10 cellular contexts compared by ENCODE assay signal in the genomic region with DNA sequence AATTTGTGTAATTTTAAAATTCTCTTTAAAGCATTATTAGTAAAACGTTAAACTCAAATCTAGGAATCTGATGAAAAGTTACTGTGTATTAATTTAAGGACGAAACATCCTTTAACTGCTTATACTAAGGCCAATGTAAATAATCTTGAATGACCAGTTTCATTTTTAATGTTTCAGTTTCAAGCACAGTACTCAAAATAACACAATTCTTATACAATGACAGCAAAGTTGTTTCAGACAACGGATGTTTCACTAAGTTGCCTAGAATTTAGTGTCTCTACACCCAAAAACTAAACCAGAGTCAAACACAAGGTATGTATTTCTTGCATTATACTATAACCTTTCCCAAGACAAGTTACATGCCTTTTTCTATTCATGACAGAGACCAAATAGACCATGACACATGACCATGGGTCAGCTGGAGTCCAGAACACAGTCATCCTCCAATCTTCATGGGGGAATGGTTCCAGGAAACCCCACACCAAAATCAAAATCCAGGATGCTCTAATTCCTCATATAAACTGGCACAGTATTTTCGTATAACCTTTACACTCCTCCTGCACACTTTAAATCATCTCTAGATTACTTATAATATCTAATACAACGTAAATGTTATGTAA. TPM values are rescaled to one million over a fixed set of nuclear protein-coding genes. Genes with fewer than 3 reads are reported as not detected.
A peak's percentile ranks its signal among the peaks of the same experiment; 100 is the strongest.
DNase-seq lines count a peak whose midpoint lies in the region; ATAC-seq, FAIRE-seq and TF ChIP-seq lines count a peak whose summit lies in the region.
"Had no signal": no experiment of that assay in that cellular context is flagged by ENCODE, and none has a peak within 500 bp of the region (broad histone marks: within the 10 kb centered on the region; RNA-seq: fewer than 3 reads in every experiment).

No MANE protein-coding gene starts in this region.

- H3K4me1 ChIP-seq in K562 (replicated peaks in 1 of 2; ENCODE audit: control insufficient read depth in 2 of 2, insufficient read depth in 2 of 2, low read length in 2 of 2) (no peaks in the 10 kb centered on the region), SJCRH30 (no peaks in the 10 kb centered on the region)

- in situ Hi-C loops in K562 (cut with MboI): no loop called here

- POLR2A ChIA-PET in K562 (lab: Yijun Ruan, JAX): interaction anchor here (1.2 to 1.8 kb wide), 2 partner anchors 8 kb away, joined by 3 to 5 read pairs; a partner anchor contains a TSS

- no peaks in the 10 kb centered on the region for H3K9me3 ChIP-seq in K562 (replicated peaks; ENCODE audit: control insufficient read depth, insufficient read depth, low read depth, low read length)
- no peaks in the 10 kb centered on the region; the same call in 1 of the 2 replicates for H3K9me3 ChIP-seq in SJCRH30 (replicated peaks)
- H3K9me3 ChIP-seq: heart right ventricle had no signal

- H3K79me2 ChIP-seq in K562 (ENCODE audit: control insufficient read depth, insufficient read depth, low read length): peaks cover 95% of the 10 kb centered on the region

- no peaks in the 10 kb centered on the region for H3K27me3 Mint-ChIP-seq in T-helper 2 cell treated with Interferon-gamma antibody and Interleukin-4, amounts not matched to agents 5 μg/mL and 100 μg/mL, for 36 hours (ENCODE audit: low read depth)
- H3K27me3 Mint-ChIP-seq: activated naive CD4-positive, alpha-beta T cell treated with anti-CD3 and anti-CD28 coated beads, Interleukin-2, amount 50 U/mL, for 24 hours had no signal

- no peak overlapping the region for H3K4me3 ChIP-seq in K562
- H3K4me3 ChIP-seq in SJCRH30: no peak overlapping the region
- H3K4me3 ChIP-seq: heart right ventricle had no signal

- no peak overlapping the region for H3K9ac ChIP-seq in K562 (ENCODE audit: insufficient read depth in 1 of 2, low read depth in 2 of 2, low read length in 2 of 2)

- H3K4me3 Mint-ChIP-seq in T-helper 2 cell treated with Interferon-gamma antibody and Interleukin-4, amounts not matched to agents 5 μg/mL and 100 μg/mL, for 36 hours: no peak overlapping the region
- H3K4me3 Mint-ChIP-seq: activated naive CD4-positive, alpha-beta T cell treated with anti-CD3 and anti-CD28 coated beads, Interleukin-2, amount 50 U/mL, for 24 hours had no signal

- H3K9me3 Mint-ChIP-seq in T-helper 2 cell treated with Interferon-gamma antibody and Interleukin-4, amounts not matched to agents 5 μg/mL and 100 μg/mL, for 36 hours: no peaks in the 10 kb centered on the region
- H3K9me3 Mint-ChIP-seq: activated naive CD4-positive, alpha-beta T cell treated with anti-CD3 and anti-CD28 coated beads, Interleukin-2, amount 50 U/mL, for 24 hours had no signal

- H3K9me1 ChIP-seq in K562 (ENCODE audit: control insufficient read depth, insufficient read depth, low read length): no peaks in the 10 kb centered on the region

- intact Hi-C loops in K562 (cut with micrococcal nuclease): no loop called here

- TF ChIP-seq CTCF in K562 (IDR thresholded peaks at IDR 0.05 in 2 of 3, conservative IDR thresholded peaks at IDR 0.05 in 1 of 3; ENCODE audit: insufficient read depth in 2 of 3, low read depth in 1 of 3, low read length in 3 of 3): no peak

- 0 out of 2 replicates have a peak, but pooled peaks have one; percentile 32 for TF ChIP-seq POLR2A in K562 (conservative IDR thresholded peaks at IDR 0.05)

- peaks cover 35% of the 10 kb centered on the region for H3K4me1 Mint-ChIP-seq in T-helper 2 cell treated with Interferon-gamma antibody and Interleukin-4, amounts not matched to agents 5 μg/mL and 100 μg/mL, for 36 hours (ENCODE audit: low read depth)

- DNase-seq in EH (ENCODE audit: low read depth) (peak; percentile 15), K562 (ENCODE audit: extremely low read depth in 1 of 4, low spot score in 3 of 4) (peak in 1 of 4 experiments; percentile 16), retina (no peak), SJCRH30 (no peak), NCI-H345 treated with DMSO at 0.1 percent for 48 hours (lab: John Stamatoyannopoulos, UW; ENCODE audit: unreplicated experiment) (no peak)
- no peak for DNase-seq in T-helper 2 cell treated with Interferon-gamma antibody and Interleukin-4, amounts not matched to agents 5 μg/mL and 100 μg/mL, for 36 hours (ENCODE audit: low spot score)
- DNase-seq: heart right ventricle had no signal

- WGBS in K562 (ENCODE audit: insufficient coverage, low coverage, missing lambda C conversion rate): 91% methylated on average over 5 of the region's 5 CpGs

- no peak for FAIRE-seq in K562 (lab: Jason Lieb, UNC)

- peaks cover 53% of the 10 kb centered on the region for H3K36me3 ChIP-seq in K562 (ENCODE audit: control insufficient read depth, insufficient read depth, low read length)
- peaks cover 58% of the 10 kb centered on the region for H3K36me3 ChIP-seq in SJCRH30

- no peaks in the 10 kb centered on the region for H4K20me1 ChIP-seq in K562 (replicated peaks; ENCODE audit: control insufficient read depth, insufficient read depth, low read length)

- peaks cover 20% of the 10 kb centered on the region for H3K36me3 Mint-ChIP-seq in T-helper 2 cell treated with Interferon-gamma antibody and Interleukin-4, amounts not matched to agents 5 μg/mL and 100 μg/mL, for 36 hours (ENCODE audit: low read depth)

- H3K27ac ChIP-seq in K562 (ENCODE audit: extremely low read depth, low read depth, low read length) (no peak overlapping the region), SJCRH30 (no peak overlapping the region)
- H3K27ac ChIP-seq: heart right ventricle had no signal

- H3K27ac Mint-ChIP-seq in T-helper 2 cell treated with Interferon-gamma antibody and Interleukin-4, amounts not matched to agents 5 μg/mL and 100 μg/mL, for 36 hours: no peak overlapping the region
- H3K27ac Mint-ChIP-seq: activated naive CD4-positive, alpha-beta T cell treated with anti-CD3 and anti-CD28 coated beads, Interleukin-2, amount 50 U/mL, for 24 hours had no signal

- TF ChIP-seq EP300 in K562 (IDR thresholded peaks at IDR 0.05; ENCODE audit: low read length): no peak

- CTCF ChIA-PET in K562 (lab: Yijun Ruan, JAX; ENCODE audit: low intra/inter-chr PET ratio): no interaction called here

- ATAC-seq in GM19397 (IDR thresholded peaks at IDR 0.05; ENCODE audit: unreplicated experiment): peak; percentile 82
- peak; percentile 67 for ATAC-seq in HG03045 (IDR thresholded peaks at IDR 0.05; ENCODE audit: unreplicated experiment)
- peak; percentile 29 for ATAC-seq in K562
- ATAC-seq: heart right ventricle had no signal

- no peak for TF ChIP-seq RAD21 in K562 (CRISPR knock-in tag; conservative IDR thresholded peaks at IDR 0.05 in 1 of 2, IDR thresholded peaks at IDR 0.05 in 1 of 2)

- no peak overlapping the region for H2AFZ ChIP-seq in K562 (ENCODE audit: low read depth, low read length)

- H3K27me3 ChIP-seq in K562 (ENCODE audit: control insufficient read depth in 2 of 2, insufficient read depth in 2 of 2, low read length in 2 of 2) (no peaks in the 10 kb centered on the region), SJCRH30 (no peaks in the 10 kb centered on the region)
- H3K27me3 ChIP-seq: heart right ventricle had no signal

- BruUV-seq in K562 (replicated peaks; lab: Mats Ljungman, UMichigan): no TSS peak

- no peak overlapping the region for H3K4me2 ChIP-seq in K562 (ENCODE audit: insufficient read depth, low read length)

TF ChIP-seq in K562, 482 proteins besides CTCF, POLR2A, EP300 and RAD21:
- TF ChIP-seq CHD4 (IDR thresholded peaks at IDR 0.05; ENCODE audit: insufficient read depth, insufficient replicate concordance, low read depth, low read length, poor library complexity, severe bottlenecking): no peak
- no peak for TF ChIP-seq ZNF507 (tag; conservative IDR thresholded peaks at IDR 0.05)
- TF ChIP-seq ZNF239 (CRISPR knock-in tag; IDR thresholded peaks at IDR 0.05): no peak
- no peak for TF ChIP-seq KHSRP (IDR thresholded peaks at IDR 0.05)
- no peak for TF ChIP-seq GABPB2 (CRISPR knock-in tag; conservative IDR thresholded peaks at IDR 0.05)
- TF ChIP-seq SREBF2 (CRISPR knock-in tag; IDR thresholded peaks at IDR 0.05): no peak

RNA-seq across cellular contexts. Expression of a gene that starts 7.7 kb away (rescaled TPM):
- total RNA-seq in K562 (2011; cell fraction: chromatin; rRNA removed; ENCODE audit: low replicate concordance): 26.0 and 101 TPM in 2 replicates
- 15.3 and 21.2 TPM in 2 replicates for total RNA-seq in K562 (2011; cell fraction: nucleolus; rRNA removed)
- 33.0 and 44.9 TPM in 2 replicates for total RNA-seq in K562 (2011; cell fraction: nucleoplasm; rRNA removed)
- total RNA-seq in K562 (2014; rRNA removed) (16.1 and 16.5 TPM in 2 replicates), K562 (2014; rRNA removed; fragmentation: Illumina TruSeq; extraction: Trizol) (35.3 and 38.3 TPM in 2 replicates), K562 (2015; rRNA removed; fragmentation: Illumina TruSeq; extraction: Trizol) (33.1 and 36.3 TPM in 2 replicates), K562 (2021) (25.0 and 25.3 TPM in 2 replicates)
- polyA plus RNA-seq in K562 (2011; rRNA removed) (9.3 and 12.5 TPM in 2 replicates), K562 (2014; fragmentation: Illumina TruSeq; extraction: Trizol) (16.4 and 19.2 TPM in 2 replicates), K562 (2014; fragmentation: Nextera tagmentation; extraction: Ambion mirVana) (1 to 10 TPM; 8.1 to 8.9 TPM), K562 (2014; rRNA removed) (8.7 and 9.7 TPM in 2 replicates)
- polyA plus RNA-seq in K562 (2011; cell fraction: cytosol; rRNA removed): 1.9 and 4.0 TPM in 2 replicates
- polyA plus RNA-seq in K562 (2011; cell fraction: nucleus; rRNA removed): 21.6 and 25.9 TPM in 2 replicates
- polyA plus RNA-seq in K562 (2012): 13.5 and 14.2 TPM in 2 replicates
- 56.0 and 67.0 TPM in 2 replicates for polyA minus RNA-seq in K562 (2011; rRNA and poly(A)+ RNA removed)
- 19.2 and 21.2 TPM in 2 replicates for polyA minus RNA-seq in K562 (2011; cell fraction: cytosol; rRNA and poly(A)+ RNA removed)
- 55.1 and 107 TPM in 2 replicates for polyA minus RNA-seq in K562 (2011; cell fraction: nucleus; rRNA and poly(A)+ RNA removed)
- total RNA-seq in SJCRH30 (2014; rRNA removed; shearing (Covaris generic)): 41.7 and 51.3 TPM in 2 replicates

Comparison
In these comparisons a context has a peak if more than half of its experiments do, and no peak if none do; other contexts are left out.
1. ATAC-seq: peak in every context shown above with its lines; median percentile 82 in GM19397; 67 in HG03045; 29 in K562.